Comparison of ENCODE assay signal across 12 cellular contexts in genomic region chr12:16626991-16627390, GRCh38. TPM values are rescaled to one million over a fixed set of nuclear protein-coding genes. Genes with fewer than 3 reads are reported as not detected.
"Had no signal": no experiment of that assay in that cellular context is flagged by ENCODE, and none has a peak within 500 bp of the region (broad histone marks: within the 10 kb centered on the region; RNA-seq: fewer than 3 reads in every experiment).

No MANE protein-coding gene starts in this region.

- H2AFZ ChIP-seq: GM23248 had no signal

- ATAC-seq: HCT116, HepG2 had no signal

- H3K9me3 ChIP-seq: HAP-1 had no signal

- H3K36me3 ChIP-seq: HAP-1 had no signal

- H3K9ac ChIP-seq: GM23248, KMS-11 had no signal

- H3K27ac ChIP-seq: GM23248, HL-60, KMS-11 had no signal

- DNase-seq: GM23248, GOT3, H7, HFFc6, KBM-7 had no signal

- H3K4me3 ChIP-seq: GM23248, HAP-1 had no signal

- FAIRE-seq: HepG2 had no signal

- H3K4me2 ChIP-seq: KMS-11 had no signal

RNA-seq across cellular contexts. Expression of gene LMO3, which starts 21.0 kb away (rescaled TPM):
- total RNA-seq: GM23248, HepG2, HT1080 had no signal
- polyA plus RNA-seq: HepG2, IgD-negative memory B cell had no signal
